ENCODE assay signal across 14 cellular contexts in genomic region chr1:6991271-6991670, GRCh38.
DNase-seq lines count a peak whose midpoint lies in the region; ATAC-seq and TF ChIP-seq lines count a peak whose summit lies in the region.
"Had no signal": no experiment of that assay in that cellular context is flagged by ENCODE, and none has a peak within 500 bp of the region (broad histone marks: within the 10 kb centered on the region; RNA-seq: fewer than 3 reads in every experiment).

No MANE protein-coding gene starts in this region.

- H3K4me3 Mint-ChIP-seq in HFFc6, result no peak overlapping the region
- H3K4me3 Mint-ChIP-seq: type B pancreatic cell had no signal

- POLR2A ChIA-PET in AG04449 (lab: Yijun Ruan, JAX), result no interaction called here

- peaks cover 13% of the 10 kb centered on the region for H3K4me1 Mint-ChIP-seq in HFFc6 (ENCODE audit: low read depth)

- ATAC-seq in GM21825 (IDR thresholded peaks at IDR 0.05; ENCODE audit: unreplicated experiment) (no peak), left colon (no peak)

- intact Hi-C loops in left colon (cut with DNase I, micrococcal nuclease), result no loop called here

- peak; percentile 17 for DNase-seq in AG04449 (ENCODE audit: low read depth, low spot score)
- DNase-seq in HFFc6, result peak; percentile 79
- DNase-seq in astrocyte of the hippocampus (ENCODE audit: low read depth, low spot score), result peak; percentile 77
- DNase-seq in glomerular endothelial cell (ENCODE audit: extremely low read depth, low read depth, low spot score), result peak; percentile 12
- DNase-seq in occipital lobe (lab: John Stamatoyannopoulos, UW), result no peak
- DNase-seq in left colon, result no peak
- DNase-seq in NCI-H146 (lab: John Stamatoyannopoulos, UW), result no peak
- DNase-seq: activated naive CD4-positive, alpha-beta T cell treated with anti-CD3 and anti-CD28 coated beads, Interleukin-2, amount 50 U/mL, for 16 hours; colonic mucosa; NK-92 treated with Interleukin-12 subunit alpha and Interleukin-12 subunit beta, amount 100 ng/mL, for 24 hours; stimulated activated CD8-positive, alpha-beta memory T cell treated with anti-CD3 and anti-CD28 coated beads, Interleukin-4, amount 100 ng/mL, for 48 hours; WERI-Rb-1 had no signal

- CTCF ChIA-PET in AG04449 (lab: Yijun Ruan, JAX), result no interaction called here

- no peak overlapping the region for H3K4me3 ChIP-seq in AG04449 (ENCODE audit: low read depth, low read length)
- H3K4me3 ChIP-seq: colonic mucosa had no signal

- peaks cover 50% of the 10 kb centered on the region for H3K27me3 Mint-ChIP-seq in HFFc6 (ENCODE audit: insufficient read depth)

- H3K36me3 Mint-ChIP-seq in HFFc6 (ENCODE audit: low read depth), result no peaks in the 10 kb centered on the region
- H3K36me3 Mint-ChIP-seq: type B pancreatic cell had no signal

- H3K27ac Mint-ChIP-seq in HFFc6, result no peak overlapping the region
- H3K27ac Mint-ChIP-seq: type B pancreatic cell had no signal

- peaks cover 7% of the 10 kb centered on the region; the same call in 1 of the 2 replicates for H3K9me3 Mint-ChIP-seq in HFFc6
- H3K9me3 Mint-ChIP-seq: type B pancreatic cell had no signal

- TF ChIP-seq CTCF in AG04449 (IDR thresholded peaks at IDR 0.05; ENCODE audit: insufficient read depth, low read length, missing control alignments) (no peak), HFFc6 (IDR thresholded peaks at IDR 0.05) (no peak)

Comparison
In these comparisons a context has a peak if more than half of its experiments do, and no peak if none do; other contexts are left out.
1. DNase-seq: peak in AG04449 (single experiment), HFFc6 (single experiment), astrocyte of the hippocampus (single experiment) and glomerular endothelial cell (single experiment); none in occipital lobe (single experiment), left colon (0 of 2) and NCI-H146 (single experiment).